In the genomic region with DNA sequence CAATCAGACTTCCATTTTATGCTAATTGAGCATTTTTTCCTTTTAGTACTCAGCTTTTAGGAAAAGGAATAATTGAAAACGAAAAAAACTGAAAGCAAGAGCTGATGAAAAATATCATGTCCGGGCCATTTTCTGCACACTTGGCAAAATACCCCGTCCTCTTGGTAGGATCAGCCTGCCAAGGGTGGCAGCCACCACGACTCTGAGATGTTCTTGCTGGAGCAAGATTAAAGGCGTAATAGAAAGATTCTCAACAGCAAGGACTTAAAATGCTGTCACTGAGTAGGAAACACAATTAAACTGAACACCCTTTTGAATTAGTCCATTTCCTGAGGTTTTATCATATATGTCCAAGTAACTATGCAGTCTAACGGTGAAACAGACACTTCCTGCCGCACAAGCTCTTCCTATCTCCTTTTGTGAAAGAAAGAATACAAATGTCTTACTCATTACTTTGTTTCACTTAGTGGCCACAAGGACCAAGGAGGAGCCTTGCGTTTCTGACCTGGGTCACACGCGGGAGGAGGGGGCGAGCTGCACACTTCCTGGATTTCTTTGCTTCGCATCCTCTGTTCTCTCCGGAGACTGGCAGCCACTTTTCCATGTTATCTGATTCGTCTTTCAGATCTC, we compare ENCODE assay signal across 10 cellular contexts.
DNase-seq lines count a peak whose midpoint lies in the region; ATAC-seq and TF ChIP-seq lines count a peak whose summit lies in the region.
"Had no signal": no experiment of that assay in that cellular context is flagged by ENCODE, and none has a peak within 500 bp of the region (broad histone marks: within the 10 kb centered on the region; RNA-seq: fewer than 3 reads in every experiment).

No MANE protein-coding gene starts in this region.

- ATAC-seq in GM21367 (IDR thresholded peaks at IDR 0.05; ENCODE audit: unreplicated experiment), result peak; percentile 39

- H3K36me3 ChIP-seq in tibial artery (no peaks in the 10 kb centered on the region), BE2C (no peaks in the 10 kb centered on the region)

- no peak for TF ChIP-seq CTCF in WI38 (IDR thresholded peaks at IDR 0.05; ENCODE audit: low read depth, low read length)
- TF ChIP-seq CTCF in tibial artery (IDR thresholded peaks at IDR 0.05), result no peak
- TF ChIP-seq CTCF in BE2C (IDR thresholded peaks at IDR 0.05; ENCODE audit: low read depth, low read length), result no peak

- H3K4me3 ChIP-seq in WI38 (ENCODE audit: low read depth, low read length) (peak overlapping the region; percentile 43), tibial artery (peak overlapping the region; percentile 34 to 39), BE2C (ENCODE audit: low read depth, low read length) (no peak overlapping the region)

- H3K27ac ChIP-seq in tibial artery, result peak overlapping the region; percentile 26 to 37

- intact Hi-C loops in tibial artery (cut with DNase I; ENCODE audit: low total_unique reads), result no loop called here

- H3K4me1 ChIP-seq in tibial artery, result peaks cover 0 to 27% (median 10%) of the 10 kb centered on the region in 4 donors
- no peaks in the 10 kb centered on the region for H3K4me1 ChIP-seq in BE2C

- H3K27me3 ChIP-seq in tibial artery, result no peaks in the 10 kb centered on the region
- no peaks in the 10 kb centered on the region for H3K27me3 ChIP-seq in BE2C

- no peaks in the 10 kb centered on the region for H3K9me3 ChIP-seq in tibial artery
- H3K9me3 ChIP-seq in BE2C, result no peaks in the 10 kb centered on the region

- peak; percentile 57 for DNase-seq in kidney tubule cell (ENCODE audit: low spot score)
- no peak for DNase-seq in tibial artery
- no peak for DNase-seq in NCI-H524 (lab: John Stamatoyannopoulos, UW)
- no peak for DNase-seq in BE2C
- DNase-seq in NCI-H345 treated with DMSO at 0.1 percent for 48 hours (lab: John Stamatoyannopoulos, UW; ENCODE audit: unreplicated experiment), result no peak
- no peak for DNase-seq in activated T-cell treated with anti-CD3 and anti-CD28 coated beads, Interleukin-2, amount 50 U/mL, for 1 hour
- DNase-seq: NCI-H1417, SW 1271 had no signal
